22 cellular contexts compared by ENCODE assay signal in genomic region chr18:79736846-79737245, GRCh38. TPM values are rescaled to one million over a fixed set of nuclear protein-coding genes. Genes with fewer than 3 reads are reported as not detected.
A peak's percentile ranks its signal among the peaks of the same experiment; 100 is the strongest.
DNase-seq lines count a peak whose midpoint lies in the region; ATAC-seq and TF ChIP-seq lines count a peak whose summit lies in the region.
"Had no signal": no experiment of that assay in that cellular context is flagged by ENCODE, and none has a peak within 500 bp of the region (broad histone marks: within the 10 kb centered on the region; RNA-seq: fewer than 3 reads in every experiment).

No MANE protein-coding gene starts in this region.

- no peak overlapping the region for H3K18ac ChIP-seq in trophoblast cell (ENCODE audit: low read length)

- no peaks in the 10 kb centered on the region for H3K4me1 Mint-ChIP-seq in activated CD4-positive, alpha-beta memory T cell treated with anti-CD3 and anti-CD28 coated beads, Interleukin-2, amount 10 ng/mL, durations not matched to agents 7 days and 5 days

- H3K4me3 ChIP-seq in RWPE2 (ENCODE audit: severe bottlenecking) (no peak overlapping the region), trophoblast cell (ENCODE audit: low read depth, low read length) (peak overlapping the region; percentile 39), aorta (ENCODE audit: low read length in 2 of 2) (no peak overlapping the region), MG63 (no peak overlapping the region), colonic mucosa (no peak overlapping the region)
- H3K4me3 ChIP-seq: GM23248, HAP-1, PC-9 had no signal

- DNase-seq in RWPE2 (ENCODE audit: low spot score) (peak; percentile 41), trophoblast cell (no peak), aorta (peak; percentile 18 to 39), MG63 (no peak), colonic mucosa (no peak)
- DNase-seq in activated CD4-positive, alpha-beta memory T cell treated with anti-CD3 and anti-CD28 coated beads, Interleukin-2, amount 10 ng/mL, durations not matched to agents 7 days and 5 days: no peak
- DNase-seq: Calu3; CD4-positive, alpha-beta T cell; DMS153; GM23248; KG1; NCI-H1105; NCI-H146; NCI-H2029; NCI-H226; NCI-H510A treated with DMSO at 0.1 percent for 48 hours; NCI-H748 treated with DMSO at 0.1 percent for 48 hours; PC-9; RPMI8226 had no signal

- H3K27ac ChIP-seq in RWPE2 (ENCODE audit: poor library complexity, severe bottlenecking) (no peak overlapping the region), trophoblast cell (ENCODE audit: low read depth, low read length) (no peak overlapping the region), aorta (ENCODE audit: low read depth in 1 of 2, low read length in 2 of 2) (no peak overlapping the region), colonic mucosa (no peak overlapping the region)
- H3K27ac ChIP-seq: GM23248, PC-9 had no signal

- H3K4me3 Mint-ChIP-seq in activated CD4-positive, alpha-beta memory T cell treated with anti-CD3 and anti-CD28 coated beads, Interleukin-2, amount 10 ng/mL, durations not matched to agents 7 days and 5 days: no peak overlapping the region
- H3K4me3 Mint-ChIP-seq: CD4-positive, alpha-beta T cell had no signal

- no peak overlapping the region for H4K8ac ChIP-seq in trophoblast cell (ENCODE audit: low read depth, low read length)

- H3K4ac ChIP-seq in trophoblast cell (ENCODE audit: low read depth, low read length): no peak overlapping the region

- peaks cover 10% of the 10 kb centered on the region for H3K36me3 ChIP-seq in RWPE2 (ENCODE audit: low read depth)
- H3K36me3 ChIP-seq in trophoblast cell (ENCODE audit: control insufficient read depth in 1 of 2, insufficient read depth in 2 of 2, low read length in 2 of 2): peaks cover 58 to 61% of the 10 kb centered on the region in 2 experiments
- peaks cover 6 to 11% of the 10 kb centered on the region in 2 donors for H3K36me3 ChIP-seq in aorta (ENCODE audit: control insufficient read depth in 1 of 2, insufficient read depth in 2 of 2, low read length in 1 of 2)
- peaks cover 5% of the 10 kb centered on the region for H3K36me3 ChIP-seq in MG63
- H3K36me3 ChIP-seq in colonic mucosa: no peaks in the 10 kb centered on the region

- no peak overlapping the region for H2BK5ac ChIP-seq in trophoblast cell (ENCODE audit: low read depth, low read length, poor library complexity)

- H3K4me1 ChIP-seq in RWPE2 (ENCODE audit: insufficient read depth, poor library complexity, severe bottlenecking) (no peaks in the 10 kb centered on the region), trophoblast cell (ENCODE audit: control insufficient read depth in 1 of 2, insufficient read depth in 2 of 2, low read length in 2 of 2) (no peaks in the 10 kb centered on the region), aorta (ENCODE audit: control insufficient read depth in 1 of 2, insufficient read depth in 2 of 2, low read length in 2 of 2) (no peaks in the 10 kb centered on the region), colonic mucosa (no peaks in the 10 kb centered on the region)
- H3K4me1 ChIP-seq: HAP-1 had no signal

- no peak overlapping the region for H3K27ac Mint-ChIP-seq in activated CD4-positive, alpha-beta memory T cell treated with anti-CD3 and anti-CD28 coated beads, Interleukin-2, amount 10 ng/mL, durations not matched to agents 7 days and 5 days
- H3K27ac Mint-ChIP-seq: CD4-positive, alpha-beta T cell had no signal

- no peak overlapping the region for H3K4me2 ChIP-seq in trophoblast cell (ENCODE audit: low read length)
- H3K4me2 ChIP-seq: PC-9 had no signal

- no peaks in the 10 kb centered on the region for H3K27me3 ChIP-seq in RWPE2 (ENCODE audit: insufficient read depth, poor library complexity, severe bottlenecking)
- no peaks in the 10 kb centered on the region for H3K27me3 ChIP-seq in trophoblast cell (ENCODE audit: insufficient read depth, low read length)
- no peaks in the 10 kb centered on the region for H3K27me3 ChIP-seq in aorta (ENCODE audit: control insufficient read depth in 1 of 2, insufficient read depth in 2 of 2, low read length in 1 of 2)
- no peaks in the 10 kb centered on the region for H3K27me3 ChIP-seq in MG63
- no peaks in the 10 kb centered on the region for H3K27me3 ChIP-seq in colonic mucosa

- no peak overlapping the region for H2BK12ac ChIP-seq in trophoblast cell (ENCODE audit: low read length)

- ATAC-seq in RWPE2 (ENCODE audit: low read depth): no peak
- ATAC-seq in esophagus mucosa: peak; percentile 14
- ATAC-seq in aorta (ENCODE audit: low FRiP score): no peak
- ATAC-seq: SK-N-SH treated with all-trans-retinoic acid at 6 μM for 48 hours had no signal

- POLR2A ChIA-PET in activated CD4-positive, alpha-beta memory T cell treated with anti-CD3 and anti-CD28 coated beads, Interleukin-2, amount 10 ng/mL, durations not matched to agents 7 days and 5 days (lab: Charles Lee): no interaction called here

- H3K9me3 ChIP-seq in RWPE2 (ENCODE audit: severe bottlenecking): peaks cover under 1% of the 10 kb centered on the region
- peaks cover 23% of the 10 kb centered on the region for H3K9me3 ChIP-seq in trophoblast cell (ENCODE audit: insufficient read depth, low read depth, low read length)
- H3K9me3 ChIP-seq in aorta (ENCODE audit: control insufficient read depth, low read length): no peaks in the 10 kb centered on the region
- H3K9me3 ChIP-seq in MG63: no peaks in the 10 kb centered on the region
- H3K9me3 ChIP-seq in colonic mucosa: no peaks in the 10 kb centered on the region

- intact Hi-C loops in aorta (cut with DNase I): no loop called here
- intact Hi-C loops in colonic mucosa (cut with DNase I): no loop called here

- H3K79me1 ChIP-seq in trophoblast cell (ENCODE audit: low read length): no peaks in the 10 kb centered on the region

- no CpG with 5 or more reads among the region's 24 CpGs for WGBS in trophoblast cell (ENCODE audit: extremely low coverage, insufficient coverage, insufficient read length)
- WGBS in aorta, 2 donors: 94 to 96% methylated on average over 24 of the region's 24 CpGs

- peaks cover 85% of the 10 kb centered on the region for H3K36me3 Mint-ChIP-seq in activated CD4-positive, alpha-beta memory T cell treated with anti-CD3 and anti-CD28 coated beads, Interleukin-2, amount 10 ng/mL, durations not matched to agents 7 days and 5 days (ENCODE audit: low read depth)

- H4K12ac ChIP-seq in trophoblast cell (ENCODE audit: low read depth, low read length): no peak overlapping the region

- H2AK5ac ChIP-seq in trophoblast cell (ENCODE audit: low read length): no peak overlapping the region

- no peak overlapping the region for H2BK120ac ChIP-seq in trophoblast cell (ENCODE audit: insufficient read depth, low read length, poor library complexity)

- no peak overlapping the region for H3K14ac ChIP-seq in trophoblast cell (ENCODE audit: low read length)

- no peak overlapping the region for H3K9ac ChIP-seq in trophoblast cell (ENCODE audit: low read length)
- H3K9ac ChIP-seq in colonic mucosa (ENCODE audit: low read depth in 2 of 2, low read length in 2 of 2): no peak overlapping the region
- H3K9ac ChIP-seq: GM23248 had no signal

- TF ChIP-seq CTCF in RWPE2 (IDR thresholded peaks at IDR 0.05; ENCODE audit: poor library complexity, severe bottlenecking) (no peak), colonic mucosa (IDR thresholded peaks at IDR 0.05) (no peak)

- H3K9me3 Mint-ChIP-seq in activated CD4-positive, alpha-beta memory T cell treated with anti-CD3 and anti-CD28 coated beads, Interleukin-2, amount 10 ng/mL, durations not matched to agents 7 days and 5 days: peaks cover 8% of the 10 kb centered on the region
- H3K9me3 Mint-ChIP-seq: CD4-positive, alpha-beta T cell had no signal

- H3K23ac ChIP-seq in trophoblast cell (ENCODE audit: low read length): no peak overlapping the region

- H4K91ac ChIP-seq in trophoblast cell (ENCODE audit: low read depth, low read length): no peak overlapping the region

- H2AFZ ChIP-seq in trophoblast cell (ENCODE audit: insufficient read depth, low read length, poor library complexity): no peak overlapping the region
- H2AFZ ChIP-seq: GM23248, PC-9 had no signal

- CTCF ChIA-PET in activated CD4-positive, alpha-beta memory T cell treated with anti-CD3 and anti-CD28 coated beads, Interleukin-2, amount 10 ng/mL, durations not matched to agents 7 days and 5 days (lab: Charles Lee): no interaction called here

- no peaks in the 10 kb centered on the region for H3K27me3 Mint-ChIP-seq in activated CD4-positive, alpha-beta memory T cell treated with anti-CD3 and anti-CD28 coated beads, Interleukin-2, amount 10 ng/mL, durations not matched to agents 7 days and 5 days
- H3K27me3 Mint-ChIP-seq: CD4-positive, alpha-beta T cell had no signal

- no peaks in the 10 kb centered on the region for H3K79me2 ChIP-seq in trophoblast cell (ENCODE audit: control insufficient read depth, insufficient read depth, low read length, poor library complexity)

RNA-seq across cellular contexts. Expression of gene CTDP1, which starts 57.2 kb away (rescaled TPM):
- total RNA-seq in esophagus mucosa: 10.7 TPM
- polyA plus RNA-seq in trophoblast cell (2013): 21.4 and 21.6 TPM in 2 replicates
- total RNA-seq in aorta: 10 to 100 TPM; 18.5 to 19.8 TPM
- polyA plus RNA-seq in aorta: 10 to 100 TPM in 1 of 2 donors, 1 to 10 TPM in 1; 7.0 to 14.9 TPM
- 10 to 100 TPM; 34.8 to 38.0 TPM for total RNA-seq in activated CD4-positive, alpha-beta memory T cell treated with anti-CD3 and anti-CD28 coated beads, Interleukin-2, amount 10 ng/mL, durations not matched to agents 7 days and 5 days
- total RNA-seq in MG63 (2014; rRNA removed; shearing (Covaris generic); ENCODE audit: low replicate concordance): 28.9 and 30.1 TPM in 2 replicates
- 10 to 100 TPM; 34.7 to 36.9 TPM for total RNA-seq in colonic mucosa

Comparison
In these comparisons a context has a peak if more than half of its experiments do, and no peak if none do; other contexts are left out.
1. DNase-seq: peak in RWPE2 (single experiment) and aorta (2 of 2); none in trophoblast cell (0 of 2), activated CD4-positive, alpha-beta memory T cell treated with anti-CD3 and anti-CD28 coated beads, Interleukin-2, amount 10 ng/mL, durations not matched to agents 7 days and 5 days (single experiment), MG63 (single experiment) and colonic mucosa (single experiment).